In genomic region chr17:10357768-10358167, GRCh38 we compare ENCODE assay signal across 9 cellular contexts. TPM values are rescaled to one million over a fixed set of nuclear protein-coding genes. Genes with fewer than 3 reads are reported as not detected.
DNase-seq lines count a peak whose midpoint lies in the region; ATAC-seq and TF ChIP-seq lines count a peak whose summit lies in the region.
"Had no signal": no experiment of that assay in that cellular context is flagged by ENCODE, and none has a peak within 500 bp of the region (broad histone marks: within the 10 kb centered on the region; RNA-seq: fewer than 3 reads in every experiment).

No MANE protein-coding gene starts in this region.

- H3K4me1 Mint-ChIP-seq in brain = no peaks in the 10 kb centered on the region

- TF ChIP-seq CTCF in GM10266 (IDR thresholded peaks at IDR 0.05; ENCODE audit: control insufficient read depth, insufficient read depth, low read depth, missing control alignments) = peak; percentile 57
- peak; percentile 31 to 40 for TF ChIP-seq CTCF in brain (conservative IDR thresholded peaks at IDR 0.05)
- peak; percentile 36 for TF ChIP-seq CTCF in psoas muscle (IDR thresholded peaks at IDR 0.05)
- peak in 2 of 6 experiments; percentile 17 for TF ChIP-seq CTCF in Peyer's patch (IDR thresholded peaks at IDR 0.05)

- H3K9me3 ChIP-seq in psoas muscle = no peaks in the 10 kb centered on the region
- no peaks in the 10 kb centered on the region for H3K9me3 ChIP-seq in Peyer's patch

- no peak overlapping the region for H3K27ac ChIP-seq in psoas muscle
- H3K27ac ChIP-seq in Peyer's patch = no peak overlapping the region

- peaks cover 12% of the 10 kb centered on the region for H3K27me3 Mint-ChIP-seq in brain

- H3K9me3 Mint-ChIP-seq in brain = peaks cover 0 to 2% (median 0%) of the 10 kb centered on the region in 5 experiments

- intact Hi-C loops in psoas muscle (cut with DNase I) = no loop called here

- H3K4me3 Mint-ChIP-seq in brain = no peak overlapping the region

- no peaks in the 10 kb centered on the region for H3K36me3 Mint-ChIP-seq in brain

- TF ChIP-seq POLR2A in Peyer's patch (IDR thresholded peaks at IDR 0.05) = no peak

- no peaks in the 10 kb centered on the region for H3K36me3 ChIP-seq in psoas muscle (ENCODE audit: insufficient read depth in 1 of 2, low read depth in 1 of 2)
- H3K36me3 ChIP-seq in Peyer's patch = no peaks in the 10 kb centered on the region

- no peaks in the 10 kb centered on the region for H3K4me1 ChIP-seq in psoas muscle
- H3K4me1 ChIP-seq in Peyer's patch = no peaks in the 10 kb centered on the region

- H3K4me3 ChIP-seq in psoas muscle (no peak overlapping the region), Peyer's patch (no peak overlapping the region)

- no peak for ATAC-seq in psoas muscle
- no peak for ATAC-seq in activated CD4-positive, CD25-positive, alpha-beta regulatory T cell treated with anti-CD3 and anti-CD28 coated beads, Interleukin-2, amount 50 U/mL, for 24 hours

- no peak overlapping the region for H3K27ac Mint-ChIP-seq in brain

- 33 to 48% (median 38%) methylated on average over 4 of the region's 4 CpGs for WGBS in psoas muscle, 3 donors

- H3K27me3 ChIP-seq in psoas muscle (ENCODE audit: insufficient read depth in 3 of 3, low read length in 2 of 3) = no peaks in the 10 kb centered on the region
- no peaks in the 10 kb centered on the region for H3K27me3 ChIP-seq in Peyer's patch

- DNase-seq in GM10266 (ENCODE audit: extremely low spot score) (peak; percentile 39), HuH-7.5 (ENCODE audit: low spot score) (peak; percentile 21), psoas muscle (no peak), Peyer's patch (no peak), NCI-H1092 (lab: John Stamatoyannopoulos, UW) (no peak), midbrain (lab: John Stamatoyannopoulos, UW) (no peak)
- DNase-seq: SHP77 had no signal

RNA-seq across cellular contexts. Expression of gene MYH13, which starts 15.0 kb away (rescaled TPM):
- polyA plus RNA-seq in brain (ENCODE audit: insufficient read depth, low read depth, low replicate concordance) (not detected), psoas muscle (under 1 TPM; 0.01 to 0.04 (median 0.03) TPM)
- total RNA-seq in psoas muscle (under 1 TPM; 0.07 to 0.11 (median 0.08) TPM), Peyer's patch (10 to 100 TPM in 1 of 4 donors, under 1 TPM in 1, not detected in 2; 0.19 to 11.6 TPM)

Comparison
In these comparisons a context has a peak if more than half of its experiments do, and no peak if none do; other contexts are left out.
1. DNase-seq: peak in GM10266 (single experiment) and HuH-7.5 (single experiment); none in psoas muscle (0 of 2), Peyer's patch (0 of 3), NCI-H1092 (single experiment) and midbrain (single experiment).